1 cellular context compared by ENCODE assay signal in genomic region chr19:19531951-19532805, GRCh38.
TF ChIP-seq lines count a peak whose summit lies in the region.

No MANE protein-coding gene starts in this region.

TF ChIP-seq in HepG2, 621 proteins besides CTCF, POLR2A, EP300 and RAD21 (continued from another document and continues in another):
- TF ChIP-seq ZBED4 (CRISPR knock-in tag; IDR thresholded peaks at IDR 0.05; ENCODE audit: borderline replicate concordance) (0 out of 2 replicates have a peak, but pooled peaks have one; percentile 50), GABPB1 (CRISPR knock-in tag; IDR thresholded peaks at IDR 0.05) (peak; percentile 48; the same call in 1 of the 2 replicates), ZNF703 (CRISPR knock-in tag; IDR thresholded peaks at IDR 0.05; ENCODE audit: borderline replicate concordance) (no peak), ZFX (CRISPR knock-in tag; IDR thresholded peaks at IDR 0.05; ENCODE audit: low read depth) (peak; percentile 69), ZNF713 (CRISPR knock-in tag; IDR thresholded peaks at IDR 0.05) (no peak), ZNF18 (CRISPR knock-in tag; IDR thresholded peaks at IDR 0.05; ENCODE audit: insufficient replicate concordance) (no peak), HOXA9 (CRISPR knock-in tag; IDR thresholded peaks at IDR 0.05; ENCODE audit: borderline replicate concordance) (no peak), CBFB (CRISPR knock-in tag; IDR thresholded peaks at IDR 0.05) (no peak), CREBL2 (CRISPR knock-in tag; IDR thresholded peaks at IDR 0.05; ENCODE audit: borderline replicate concordance) (peak; percentile 47; the same call in 1 of the 2 replicates), MIER2 (CRISPR knock-in tag; IDR thresholded peaks at IDR 0.05) (no peak), PAF1 (CRISPR knock-in tag; IDR thresholded peaks at IDR 0.05) (0 out of 2 replicates have a peak, but pooled peaks have one; percentile 39), ZNF547 (CRISPR knock-in tag; IDR thresholded peaks at IDR 0.05) (0 out of 2 replicates have a peak, but pooled peaks have one; percentile 46), ZNF446 (CRISPR knock-in tag; IDR thresholded peaks at IDR 0.05) (no peak), MEIS1 (CRISPR knock-in tag; IDR thresholded peaks at IDR 0.05; ENCODE audit: borderline replicate concordance) (no peak), LCORL (IDR thresholded peaks at IDR 0.05) (no peak), LCORL (CRISPR knock-in tag; IDR thresholded peaks at IDR 0.05) (0 out of 2 replicates have a peak, but pooled peaks have one; percentile 35), NFIB (CRISPR knock-in tag; IDR thresholded peaks at IDR 0.05; ENCODE audit: borderline replicate concordance) (no peak), JUND (CRISPR knock-in tag; IDR thresholded peaks at IDR 0.05) (no peak), MZF1 (CRISPR knock-in tag; IDR thresholded peaks at IDR 0.05; ENCODE audit: borderline replicate concordance) (no peak), ATRX (CRISPR knock-in tag; IDR thresholded peaks at IDR 0.05; ENCODE audit: borderline replicate concordance) (no peak), ZNF768 (CRISPR knock-in tag; IDR thresholded peaks at IDR 0.05) (peak; percentile 67; the same call in 1 of the 2 replicates), MIER3 (CRISPR knock-in tag; IDR thresholded peaks at IDR 0.05; ENCODE audit: borderline replicate concordance) (no peak), ZNF430 (CRISPR knock-in tag; IDR thresholded peaks at IDR 0.05) (no peak), KDM2A (CRISPR knock-in tag; IDR thresholded peaks at IDR 0.05; ENCODE audit: borderline replicate concordance, low read depth) (peak; percentile 97), CEBPG (CRISPR knock-in tag; IDR thresholded peaks at IDR 0.05) (no peak), SMC3 (IDR thresholded peaks at IDR 0.05; ENCODE audit: low read length) (peak; percentile 38; the same call in 1 of the 2 replicates), ZBTB40 (IDR thresholded peaks at IDR 0.05) (no peak), ZBTB40 (CRISPR knock-in tag; IDR thresholded peaks at IDR 0.05) (no peak), CHD4 (IDR thresholded peaks at IDR 0.05; ENCODE audit: borderline replicate concordance, low read length) (no peak), RBAK (CRISPR knock-in tag; IDR thresholded peaks at IDR 0.05) (no peak), ZFP36L1 (CRISPR knock-in tag; IDR thresholded peaks at IDR 0.05) (no peak), RBM22 (optimal IDR thresholded peaks at IDR 0.05; ENCODE audit: low read length) (peak; percentile 33), KAT2B (IDR thresholded peaks at IDR 0.05; ENCODE audit: borderline replicate concordance, low read depth, low read length) (no peak), ZNF274 (CRISPR knock-in tag; IDR thresholded peaks at IDR 0.05) (peak; percentile 60; the same call in 1 of the 2 replicates), ZBTB33 (CRISPR knock-in tag; IDR thresholded peaks at IDR 0.05) (0 out of 2 replicates have a peak, but pooled peaks have one; percentile 27), ZNF232 (CRISPR knock-in tag; IDR thresholded peaks at IDR 0.05; ENCODE audit: borderline replicate concordance) (no peak), SAP130 (CRISPR knock-in tag; IDR thresholded peaks at IDR 0.05; ENCODE audit: low read depth) (no peak), ZNF501 (CRISPR knock-in tag; IDR thresholded peaks at IDR 0.05) (peak; percentile 62; the same call in 1 of the 2 replicates), MXD4 (CRISPR knock-in tag; IDR thresholded peaks at IDR 0.05) (no peak), NFATC3 (CRISPR knock-in tag; IDR thresholded peaks at IDR 0.05) (0 out of 2 replicates have a peak, but pooled peaks have one; percentile 48), ZNF230 (CRISPR knock-in tag; IDR thresholded peaks at IDR 0.05) (0 out of 2 replicates have a peak, but pooled peaks have one; percentile 30), AKAP8 (CRISPR knock-in tag; IDR thresholded peaks at IDR 0.05) (peak; percentile 65; the same call in 1 of the 2 replicates), SMARCE1 (IDR thresholded peaks at IDR 0.05; ENCODE audit: borderline replicate concordance) (no peak), TARDBP (CRISPR knock-in tag; IDR thresholded peaks at IDR 0.05) (no peak), NRL (CRISPR knock-in tag; IDR thresholded peaks at IDR 0.05; ENCODE audit: borderline replicate concordance) (peak; percentile 16; the same call in 1 of the 2 replicates), ZNF101 (CRISPR knock-in tag; IDR thresholded peaks at IDR 0.05; ENCODE audit: borderline replicate concordance, low read depth) (no peak), SALL1 (CRISPR knock-in tag; IDR thresholded peaks at IDR 0.05) (peak; percentile 17; the same call in 1 of the 2 replicates), KLF11 (CRISPR knock-in tag; IDR thresholded peaks at IDR 0.05) (no peak)
- TF ChIP-seq, protein P1, sequence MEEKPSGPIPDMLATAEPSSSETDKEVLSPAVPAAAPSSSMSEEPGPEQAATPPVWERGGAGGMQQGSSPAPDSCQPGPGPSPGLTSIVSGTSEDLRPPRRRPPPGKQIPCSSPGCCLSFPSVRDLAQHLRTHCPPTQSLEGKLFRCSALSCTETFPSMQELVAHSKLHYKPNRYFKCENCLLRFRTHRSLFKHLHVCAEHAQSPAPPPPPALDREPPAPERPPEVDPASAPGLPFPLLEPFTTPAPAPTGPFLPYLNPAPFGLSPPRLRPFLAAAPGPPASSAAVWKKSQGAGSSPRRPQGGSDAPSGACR (CRISPR knock-in tag; IDR thresholded peaks at IDR 0.05) = no peak
- TF ChIP-seq, protein P2, sequence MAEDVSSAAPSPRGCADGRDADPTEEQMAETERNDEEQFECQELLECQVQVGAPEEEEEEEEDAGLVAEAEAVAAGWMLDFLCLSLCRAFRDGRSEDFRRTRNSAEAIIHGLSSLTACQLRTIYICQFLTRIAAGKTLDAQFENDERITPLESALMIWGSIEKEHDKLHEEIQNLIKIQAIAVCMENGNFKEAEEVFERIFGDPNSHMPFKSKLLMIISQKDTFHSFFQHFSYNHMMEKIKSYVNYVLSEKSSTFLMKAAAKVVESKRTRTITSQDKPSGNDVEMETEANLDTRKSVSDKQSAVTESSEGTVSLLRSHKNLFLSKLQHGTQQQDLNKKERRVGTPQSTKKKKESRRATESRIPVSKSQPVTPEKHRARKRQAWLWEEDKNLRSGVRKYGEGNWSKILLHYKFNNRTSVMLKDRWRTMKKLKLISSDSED (CRISPR knock-in tag; IDR thresholded peaks at IDR 0.05) = no peak
- TF ChIP-seq, protein P3, sequence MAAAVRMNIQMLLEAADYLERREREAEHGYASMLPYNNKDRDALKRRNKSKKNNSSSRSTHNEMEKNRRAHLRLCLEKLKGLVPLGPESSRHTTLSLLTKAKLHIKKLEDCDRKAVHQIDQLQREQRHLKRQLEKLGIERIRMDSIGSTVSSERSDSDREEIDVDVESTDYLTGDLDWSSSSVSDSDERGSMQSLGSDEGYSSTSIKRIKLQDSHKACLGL (CRISPR knock-in tag; IDR thresholded peaks at IDR 0.05) = 0 out of 2 replicates have a peak, but pooled peaks have one; percentile 20
